ENCODE assay signal across 23 cellular contexts in the genomic region with DNA sequence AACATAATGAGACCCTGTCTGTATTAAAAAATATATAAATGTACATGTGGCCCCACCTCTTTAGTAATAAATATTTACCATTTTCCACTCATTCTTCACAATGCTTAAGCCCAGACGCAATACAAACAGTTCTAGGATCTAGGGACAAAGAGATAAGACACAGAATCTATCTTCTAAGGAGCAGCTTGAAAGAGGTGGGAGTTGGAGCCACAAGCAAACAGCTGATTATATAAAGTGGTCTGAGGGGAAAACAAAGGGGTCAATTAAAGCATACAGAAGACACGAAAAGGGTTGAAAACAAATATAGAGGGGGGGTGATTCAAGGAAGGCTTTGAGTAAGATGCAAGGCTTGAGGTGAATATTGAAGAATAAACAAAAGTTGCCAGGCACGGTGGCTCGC.
"Had no signal": no experiment of that assay in that cellular context is flagged by ENCODE, and none has a peak within 500 bp of the region (broad histone marks: within the 10 kb centered on the region; RNA-seq: fewer than 3 reads in every experiment).

No MANE protein-coding gene starts in this region.

- H3K4me3 Mint-ChIP-seq: activated CD4-positive, alpha-beta T cell treated with anti-CD3 and anti-CD28 coated beads, Interleukin-2, amount 10 ng/mL, durations not matched to agents 7 days and 5 days; activated CD8-positive, alpha-beta T cell treated with anti-CD3 and anti-CD28 coated beads for 36 hours; central memory CD8-positive, alpha-beta T cell; dendritic cell treated with granulocyte-macrophage colony-stimulating factor and Interleukin-4, amounts not matched to agents 40 ng/mL and 50 ng/mL, for 4 days; endodermal cell; neural crest cell; T-helper 1 cell treated with Interleukin-12 subunit alpha and Interleukin-12 subunit beta and Interleukin-4 antibody, amounts not matched to agents 30 μg/mL and 1 μg/mL, for 36 hours had no signal

- H3K9me3 Mint-ChIP-seq: dendritic cell treated with granulocyte-macrophage colony-stimulating factor and Interleukin-4, amounts not matched to agents 40 ng/mL and 50 ng/mL, for 4 days; endodermal cell had no signal

- H3K36me3 ChIP-seq: left lung had no signal

- H3K9me3 ChIP-seq: heart left ventricle, left lung, lower lobe of right lung, testis had no signal

- H3K27ac ChIP-seq: heart left ventricle, left lung, lower lobe of right lung had no signal

- H3K27me3 ChIP-seq: heart left ventricle, left lung, testis had no signal

- DNase-seq: activated CD4-positive, alpha-beta T cell treated with anti-CD3 and anti-CD28 coated beads for 1 hour; activated CD4-positive, alpha-beta T cell treated with anti-CD3 and anti-CD28 coated beads, Interleukin-2, amount 10 ng/mL, durations not matched to agents 7 days and 5 days; activated CD8-positive, alpha-beta T cell treated with anti-CD3 and anti-CD28 coated beads for 36 hours; activated naive CD4-positive, alpha-beta T cell; activated T-cell treated with anti-CD3 and anti-CD28 coated beads, Interleukin-2, amount 50 U/mL, for 48 hours; endodermal cell; foreskin fibroblast; heart left ventricle; left lung; lower lobe of right lung; mesenchymal stem cell; right cardiac atrium; stimulated activated naive CD4-positive, alpha-beta T cell; T1000; testis; trophoblast cell had no signal

- H3K4me3 ChIP-seq: heart left ventricle, left lung, lower lobe of right lung, testis had no signal

- H3K27me3 Mint-ChIP-seq: activated CD4-positive, alpha-beta T cell treated with anti-CD3 and anti-CD28 coated beads, Interleukin-2, amount 10 ng/mL, durations not matched to agents 7 days and 5 days; activated CD8-positive, alpha-beta T cell treated with anti-CD3 and anti-CD28 coated beads for 36 hours; central memory CD8-positive, alpha-beta T cell; dendritic cell treated with granulocyte-macrophage colony-stimulating factor and Interleukin-4, amounts not matched to agents 40 ng/mL and 50 ng/mL, for 4 days had no signal

- H3K27ac Mint-ChIP-seq: activated CD4-positive, alpha-beta T cell treated with anti-CD3 and anti-CD28 coated beads, Interleukin-2, amount 10 ng/mL, durations not matched to agents 7 days and 5 days; activated CD8-positive, alpha-beta T cell treated with anti-CD3 and anti-CD28 coated beads for 36 hours; dendritic cell treated with granulocyte-macrophage colony-stimulating factor and Interleukin-4, amounts not matched to agents 40 ng/mL and 50 ng/mL, for 4 days; endodermal cell; T-helper 1 cell treated with Interleukin-12 subunit alpha and Interleukin-12 subunit beta and Interleukin-4 antibody, amounts not matched to agents 30 μg/mL and 1 μg/mL, for 36 hours had no signal

- FAIRE-seq: bronchial epithelial cell had no signal

- ATAC-seq: activated CD8-positive, alpha-beta T cell treated with anti-CD3 and anti-CD28 coated beads for 36 hours; activated naive CD4-positive, alpha-beta T cell treated with anti-CD3 and anti-CD28 coated beads, Interleukin-2, amount 50 U/mL, for 72 hours; esophagus mucosa; heart left ventricle; left lung; lower lobe of right lung; right cardiac atrium had no signal
